8 cellular contexts compared by ENCODE assay signal in the genomic region with DNA sequence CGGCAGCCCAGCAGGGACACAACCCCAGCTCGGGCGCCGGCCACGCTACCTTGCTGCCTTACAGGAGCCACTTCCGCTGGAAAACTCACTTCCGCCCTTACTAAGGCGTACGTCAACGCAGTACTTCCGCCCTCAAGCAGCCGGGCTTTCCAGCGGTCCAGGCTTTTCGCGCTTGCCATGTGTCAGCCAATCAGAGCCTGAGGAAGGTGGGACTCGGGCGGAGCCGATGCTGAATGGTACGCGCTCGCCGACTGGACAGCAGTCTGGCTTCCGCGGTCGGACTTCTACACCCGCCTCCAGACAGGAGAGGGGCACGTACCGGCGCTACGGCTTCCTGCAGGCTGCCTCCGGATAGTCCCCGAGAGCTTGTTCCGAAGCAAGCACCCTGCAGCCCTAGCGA. TPM values are rescaled to one million over a fixed set of nuclear protein-coding genes. Genes with fewer than 3 reads are reported as not detected.
A peak's percentile ranks its signal among the peaks of the same experiment; 100 is the strongest.
DNase-seq lines count a peak whose midpoint lies in the region; ATAC-seq, FAIRE-seq and TF ChIP-seq lines count a peak whose summit lies in the region.
"Not testable (repeated sequence)": the region's sequence is repeated elsewhere in the genome, so short reads cannot be mapped to it uniquely, and the experiment has no call there.

Gene BOLA2B (minus strand): TSS at position 52 of the 400 bp plus-strand sequence. CDS start 71 bp downstream, outside the sequence.
Gene SLX1A (plus strand): TSS at position 261 of the 400 bp plus-strand sequence. CDS start 210 bp downstream, outside the sequence.

- not testable (repeated sequence) for H3K27me3 Mint-ChIP-seq in natural killer cell treated with Interleukin-12 subunit alpha and Interleukin-12 subunit beta and Interleukin-15 and Interleukin-18, amount 100 ng/mL, for 72 hours

- not testable (repeated sequence) for H3K4me3 Mint-ChIP-seq in natural killer cell treated with Interleukin-12 subunit alpha and Interleukin-12 subunit beta and Interleukin-15 and Interleukin-18, amount 100 ng/mL, for 72 hours

- RAD21 ChIA-PET in GM12878 (lab: Charles Lee; ENCODE audit: unreplicated experiment): not testable (repeated sequence)

- no CpG with 5 or more reads among the region's 34 CpGs for WGBS in GM12878 (ENCODE audit: insufficient coverage, insufficient replicate concordance, low lambda C conversion rate, missing lambda C conversion rate)
- no CpG with 5 or more reads among the region's 34 CpGs for WGBS in tibial nerve, 2 donors

- H3K9me3 Mint-ChIP-seq in natural killer cell treated with Interleukin-12 subunit alpha and Interleukin-12 subunit beta and Interleukin-15 and Interleukin-18, amount 100 ng/mL, for 72 hours: not testable (repeated sequence)

- not testable (repeated sequence) for TF ChIP-seq POLR2A in GM12891 (IDR thresholded peaks at IDR 0.05; ENCODE audit: low read depth, low read length); GM12878 (IDR thresholded peaks at IDR 0.05; ENCODE audit: low read depth, low read length); tibial nerve (IDR thresholded peaks at IDR 0.05)

- H3K4me2 ChIP-seq in GM12878 (ENCODE audit: control insufficient read depth, insufficient read depth): not testable (repeated sequence)

- not testable (repeated sequence) for H3K27ac ChIP-seq in Panc1 (ENCODE audit: low read length); GM12878 (ENCODE audit: control insufficient read depth, insufficient read depth); cardiac muscle cell
- H3K27ac ChIP-seq in tibial nerve: peak within 1 kb of the TSS in 1 of 4 donors; percentile 72

- H3K9me3 ChIP-seq in Panc1 (ENCODE audit: control insufficient read depth, insufficient read depth, low read depth, low read length); GM12878 (replicated peaks; ENCODE audit: control insufficient read depth, insufficient read depth, low read length); cardiac muscle cell (ENCODE audit: low read depth); tibial nerve: not testable (repeated sequence)

- H2AFZ ChIP-seq in GM12878 (ENCODE audit: control insufficient read depth, low read depth, low read length): not testable (repeated sequence)

- FAIRE-seq in GM12891 (lab: Jason Lieb, UNC) (peak; percentile 99), GM12878 (lab: Jason Lieb, UNC) (peak; percentile 100)

- not testable (repeated sequence) for H3K4me1 Mint-ChIP-seq in natural killer cell treated with Interleukin-12 subunit alpha and Interleukin-12 subunit beta and Interleukin-15 and Interleukin-18, amount 100 ng/mL, for 72 hours (ENCODE audit: low read depth in 2 of 2)

- TF ChIP-seq RAD21 in GM12878 (IDR thresholded peaks at IDR 0.05; ENCODE audit: insufficient read depth, low read depth, low read length): not testable (repeated sequence)

- TF ChIP-seq CTCF in Panc1 (IDR thresholded peaks at IDR 0.05); GM12878 (IDR thresholded peaks at IDR 0.05 in 2 of 3, conservative IDR thresholded peaks at IDR 0.05 in 1 of 3; ENCODE audit: control insufficient read depth in 2 of 3, extremely low read depth in 1 of 3, insufficient read depth in 1 of 3, low read depth in 3 of 3, low read length in 3 of 3); cardiac muscle cell (IDR thresholded peaks at IDR 0.05; ENCODE audit: low read depth, low read length); tibial nerve (IDR thresholded peaks at IDR 0.05): not testable (repeated sequence)

- H3K9ac ChIP-seq in GM12878 (ENCODE audit: control insufficient read depth, insufficient read depth, low read length): not testable (repeated sequence)

- not testable (repeated sequence) for H3K36me3 ChIP-seq in Panc1 (ENCODE audit: control insufficient read depth, insufficient read depth, low read length); GM12878 (ENCODE audit: control insufficient read depth in 2 of 2, insufficient read depth in 2 of 2, low read length in 1 of 2); cardiac muscle cell; tibial nerve

- not testable (repeated sequence) for H4K20me1 ChIP-seq in GM12878 (ENCODE audit: control insufficient read depth, insufficient read depth)

- not testable (repeated sequence) for DNase-seq in GM12891 (ENCODE audit: insufficient read length, low spot score); Panc1 (ENCODE audit: low read depth, low spot score); GM12878 (ENCODE audit: low read depth, low spot score); cardiac muscle cell (ENCODE audit: low read depth in 1 of 2, low spot score in 1 of 2); natural killer cell treated with Interleukin-12 subunit alpha and Interleukin-12 subunit beta and Interleukin-15 and Interleukin-18, amount 100 ng/mL, for 72 hours (ENCODE audit: low spot score); tibial nerve (ENCODE audit: low spot score in 2 of 2)

- SMC1A ChIA-PET in GM12878 (lab: Charles Lee; ENCODE audit: uncharacterized antibody, unreplicated experiment): not testable (repeated sequence)

- POLR2A ChIA-PET in Panc1 (lab: Charles Lee); GM12878 (lab: Charles Lee): not testable (repeated sequence)

- not testable (repeated sequence) for H3K27me3 ChIP-seq in Panc1 (ENCODE audit: control insufficient read depth, insufficient read depth, low read length); GM12878 (replicated peaks in 1 of 2; ENCODE audit: control insufficient read depth in 2 of 2, insufficient read depth in 2 of 2, low read length in 1 of 2); cardiac muscle cell; tibial nerve

- H3K4me3 ChIP-seq in Panc1 (ENCODE audit: low read depth in 2 of 2, low read length in 2 of 2) (peak within 1 kb of the TSS; percentile 32 to 33; a peak in 3 of 4 replicates), cardiac muscle cell (peak within 1 kb of the TSS; percentile 21), tibial nerve (peak within 1 kb of the TSS in 3 of 4 donors; percentile 33 to 51 (median 47))
- not testable (repeated sequence) for H3K4me3 ChIP-seq in GM12878

- H3K27ac Mint-ChIP-seq in natural killer cell treated with Interleukin-12 subunit alpha and Interleukin-12 subunit beta and Interleukin-15 and Interleukin-18, amount 100 ng/mL, for 72 hours: not testable (repeated sequence)

- in situ Hi-C loops in Panc1 (cut with HindIII; ENCODE audit: low pct_unique_long_range_greater_than_20kb, low sequenced_read_pairs); GM12878 (cut with MboI): not testable (repeated sequence)

- BruUV-seq in Panc1 (replicated peaks; lab: Mats Ljungman, UMichigan); GM12878 (replicated peaks; lab: Mats Ljungman, UMichigan): not testable (repeated sequence)

- not testable (repeated sequence) for H3K36me3 Mint-ChIP-seq in natural killer cell treated with Interleukin-12 subunit alpha and Interleukin-12 subunit beta and Interleukin-15 and Interleukin-18, amount 100 ng/mL, for 72 hours

- not testable (repeated sequence) for H3K4me1 ChIP-seq in Panc1 (ENCODE audit: control insufficient read depth, insufficient read depth, low read length); GM12878 (ENCODE audit: control insufficient read depth, insufficient read depth, low read length); cardiac muscle cell (ENCODE audit: low read depth); tibial nerve

- not testable (repeated sequence) for H3K79me2 ChIP-seq in GM12878 (ENCODE audit: control insufficient read depth, insufficient read depth, low read length)

- peak; percentile 75 for ATAC-seq in GM21576 (IDR thresholded peaks at IDR 0.05; ENCODE audit: unreplicated experiment)
- peak; percentile 79 for ATAC-seq in HG03139 (IDR thresholded peaks at IDR 0.05; ENCODE audit: unreplicated experiment)
- ATAC-seq in Panc1: peak; percentile 94
- ATAC-seq in GM12878: peak; percentile 92
- peak; percentile 94 to 95 for ATAC-seq in natural killer cell treated with Interleukin-12 subunit alpha and Interleukin-12 subunit beta and Interleukin-15 and Interleukin-18, amount 100 ng/mL, for 72 hours

- TF ChIP-seq EP300 in GM12878 (IDR thresholded peaks at IDR 0.05; ENCODE audit: borderline replicate concordance in 1 of 2, control insufficient read depth in 1 of 2, low read depth in 2 of 2, low read length in 2 of 2); tibial nerve (IDR thresholded peaks at IDR 0.05): not testable (repeated sequence)

- CTCF ChIA-PET in Panc1 (lab: Charles Lee); GM12878 (lab: Yijun Ruan, JAX): not testable (repeated sequence)

- intact Hi-C loops in Panc1 (cut with micrococcal nuclease; ENCODE audit: unreplicated experiment); GM12878 (cut with micrococcal nuclease; ENCODE audit: unreplicated experiment): not testable (repeated sequence)

RNA-seq across cellular contexts. Expression of gene BOLA2B, which starts in this region (rescaled TPM):
- polyA plus RNA-seq in GM12891 (2012; ENCODE audit: low read depth, missing spikeins): 203 TPM
- total RNA-seq in Panc1 (2021; ENCODE audit: unreplicated experiment) (178 TPM), GM12878 (2014; rRNA removed) (49.1 and 64.6 TPM in 2 replicates), GM12878 (2014; rRNA removed; fragmentation: Illumina TruSeq; extraction: Trizol) (122 and 125 TPM in 2 replicates), GM12878 (2021) (180 and 183 TPM in 2 replicates), cardiac muscle cell (254 and 290 TPM in 2 replicates), tibial nerve (100 to 1,000 TPM; 218 to 491 (median 322) TPM)
- 353 TPM for polyA plus RNA-seq in Panc1 (2012; ENCODE audit: insufficient read length)
- total RNA-seq in GM12878 (2013; cell fraction: nucleolus; rRNA removed): 16.2 and 31.3 TPM in 2 replicates
- 96.7 TPM for polyA plus RNA-seq in GM12878 (2011; ENCODE audit: low read depth)
- polyA plus RNA-seq in GM12878 (2011; rRNA removed) (39.9 and 40.3 TPM in 2 replicates), GM12878 (2014; fragmentation: Illumina TruSeq; extraction: Trizol) (36.7 and 47.3 TPM in 2 replicates), GM12878 (2014; fragmentation: Nextera tagmentation; extraction: Ambion mirVana) (100 to 1,000 TPM; 139 to 168 TPM), GM12878 (2014; rRNA removed) (84.5 and 101 TPM in 2 replicates), GM12878 (2016; fragmentation: Nextera tagmentation; extraction: Ambion mirVana) (100 to 1,000 TPM; 273 to 292 TPM), cardiac muscle cell (89.4 and 146 TPM in 2 replicates)
- polyA plus RNA-seq in GM12878 (2011; cell fraction: cytosol; rRNA removed): 252 and 267 TPM in 2 replicates
- polyA plus RNA-seq in GM12878 (2011; cell fraction: nucleus; rRNA removed): 77.1 and 129 TPM in 2 replicates
- 103 and 174 TPM in 2 replicates for polyA plus RNA-seq in GM12878 (2012)
- polyA minus RNA-seq in GM12878 (2011; rRNA and poly(A)+ RNA removed): 25.9 and 76.4 TPM in 2 replicates
- polyA minus RNA-seq in GM12878 (2011; cell fraction: cytosol; rRNA and poly(A)+ RNA removed): 23.3 and 35.0 TPM in 2 replicates
- 5.5 and 5.6 TPM in 2 replicates for polyA minus RNA-seq in GM12878 (2011; cell fraction: nucleus; rRNA and poly(A)+ RNA removed)
- total RNA-seq in natural killer cell treated with Interleukin-12 subunit alpha and Interleukin-12 subunit beta and Interleukin-15 and Interleukin-18, amount 100 ng/mL, for 72 hours: 100 to 1,000 TPM; 206 to 410 TPM

RNA-seq across cellular contexts. Expression of gene SLX1A, which starts in this region (rescaled TPM):
- 28.7 TPM for polyA plus RNA-seq in GM12891 (2012; ENCODE audit: low read depth, missing spikeins)
- total RNA-seq in Panc1 (2021; ENCODE audit: unreplicated experiment) (18.5 TPM), GM12878 (2014; rRNA removed) (56.3 and 65.6 TPM in 2 replicates), GM12878 (2014; rRNA removed; fragmentation: Illumina TruSeq; extraction: Trizol) (11.6 and 12.1 TPM in 2 replicates), GM12878 (2021) (56.4 and 88.1 TPM in 2 replicates), cardiac muscle cell (61.6 and 76.1 TPM in 2 replicates), tibial nerve (10 to 100 TPM; 45.7 to 68.7 (median 52.8) TPM)
- polyA plus RNA-seq in Panc1 (2012; ENCODE audit: insufficient read length): 45.6 TPM
- 25.3 and 40.2 TPM in 2 replicates for total RNA-seq in GM12878 (2013; cell fraction: nucleolus; rRNA removed)
- polyA plus RNA-seq in GM12878 (2011; ENCODE audit: low read depth): 10.6 TPM
- polyA plus RNA-seq in GM12878 (2011; rRNA removed) (14.7 and 17.1 TPM in 2 replicates), GM12878 (2014; fragmentation: Illumina TruSeq; extraction: Trizol) (7.7 and 9.8 TPM in 2 replicates), GM12878 (2014; fragmentation: Nextera tagmentation; extraction: Ambion mirVana) (10 to 100 TPM in 1 of 2 experiments, 1 to 10 TPM in 1; 2.5 to 11.0 TPM), GM12878 (2014; rRNA removed) (43.2 and 70.8 TPM in 2 replicates), GM12878 (2016; fragmentation: Nextera tagmentation; extraction: Ambion mirVana) (100 to 1,000 TPM; 110 to 123 TPM), cardiac muscle cell (67.3 and 85.1 TPM in 2 replicates)
- polyA plus RNA-seq in GM12878 (2011; cell fraction: cytosol; rRNA removed): 29.4 and 46.4 TPM in 2 replicates
- 40.7 and 101 TPM in 2 replicates for polyA plus RNA-seq in GM12878 (2011; cell fraction: nucleus; rRNA removed)
- 40.1 and 41.8 TPM in 2 replicates for polyA plus RNA-seq in GM12878 (2012)
- polyA minus RNA-seq in GM12878 (2011; rRNA and poly(A)+ RNA removed): 6.6 and 16.0 TPM in 2 replicates
- 8.3 and 16.4 TPM in 2 replicates for polyA minus RNA-seq in GM12878 (2011; cell fraction: cytosol; rRNA and poly(A)+ RNA removed)
- polyA minus RNA-seq in GM12878 (2011; cell fraction: nucleus; rRNA and poly(A)+ RNA removed): 13.1 and 27.5 TPM in 2 replicates
- total RNA-seq in natural killer cell treated with Interleukin-12 subunit alpha and Interleukin-12 subunit beta and Interleukin-15 and Interleukin-18, amount 100 ng/mL, for 72 hours: 100 to 1,000 TPM in 1 of 2 donors, 10 to 100 TPM in 1; 48.6 to 169 TPM
